In the genomic region with DNA sequence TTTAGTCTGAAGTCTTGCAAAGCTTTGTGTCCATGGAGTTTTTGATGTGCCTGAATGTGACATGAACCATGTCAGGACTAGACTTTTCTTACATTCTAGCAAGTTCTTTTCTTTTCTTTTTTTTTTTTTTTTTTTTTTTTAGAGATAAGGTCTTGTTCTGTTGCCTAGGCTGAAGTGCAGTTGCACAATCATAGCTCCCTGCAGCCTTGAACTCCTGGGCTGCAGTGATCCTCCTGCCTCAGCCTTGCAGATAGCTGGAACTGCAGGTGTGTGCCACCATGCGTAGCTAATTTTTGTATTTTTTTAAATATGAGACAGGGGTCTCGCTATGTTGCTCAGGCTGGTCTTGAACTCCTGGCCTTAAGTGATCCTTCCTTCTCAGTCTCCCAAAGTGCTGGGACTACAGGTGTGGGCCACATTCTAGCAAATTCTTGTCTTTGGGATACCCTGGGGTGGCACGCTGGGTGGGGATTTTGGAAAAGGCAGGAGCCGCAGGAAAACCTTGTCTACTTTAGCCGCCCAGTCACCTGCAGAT, we compare ENCODE assay signal across 16 cellular contexts.
DNase-seq lines count a peak whose midpoint lies in the region; ATAC-seq and TF ChIP-seq lines count a peak whose summit lies in the region.
"Had no signal": no experiment of that assay in that cellular context is flagged by ENCODE, and none has a peak within 500 bp of the region (broad histone marks: within the 10 kb centered on the region; RNA-seq: fewer than 3 reads in every experiment).

No MANE protein-coding gene starts in this region.

- no peak overlapping the region for H3K9ac ChIP-seq in smooth muscle cell (ENCODE audit: low read depth)

- no peak overlapping the region for H3K4me3 Mint-ChIP-seq in activated T-cell treated with anti-CD3 and anti-CD28 coated beads, Interleukin-2, amount 50 U/mL, for 24 hours
- no peak overlapping the region for H3K4me3 Mint-ChIP-seq in T-helper 17 cell
- H3K4me3 Mint-ChIP-seq: CD4-positive, alpha-beta memory T cell; neural crest cell had no signal

- peaks cover 7% of the 10 kb centered on the region for H3K36me3 ChIP-seq in smooth muscle cell (ENCODE audit: low read depth)

- H3K79me2 ChIP-seq in smooth muscle cell (ENCODE audit: low read depth), result no peaks in the 10 kb centered on the region

- H3K4me1 Mint-ChIP-seq in activated T-cell treated with anti-CD3 and anti-CD28 coated beads, Interleukin-2, amount 50 U/mL, for 24 hours (ENCODE audit: low read depth), result peaks cover 40% of the 10 kb centered on the region
- peaks cover 11% of the 10 kb centered on the region for H3K4me1 Mint-ChIP-seq in T-helper 17 cell

- H2AFZ ChIP-seq in smooth muscle cell (ENCODE audit: low read depth), result no peak overlapping the region

- H3K9me3 ChIP-seq in T-helper 17 cell (ENCODE audit: control insufficient read depth, low read length, poor library complexity, severe bottlenecking) (no peaks in the 10 kb centered on the region), smooth muscle cell (replicated peaks; ENCODE audit: low read depth) (no peaks in the 10 kb centered on the region)
- H3K9me3 ChIP-seq: body of pancreas, heart left ventricle had no signal

- no peak for DNase-seq in activated T-cell treated with anti-CD3 and anti-CD28 coated beads, Interleukin-2, amount 50 U/mL, for 24 hours
- no peak for DNase-seq in activated T-cell treated with anti-CD3 and anti-CD28 coated beads, Interleukin-2, amount 50 U/mL, for 1 hour
- DNase-seq in T-helper 17 cell (no peak), fibroblast of the aortic adventitia (ENCODE audit: low read depth) (peak; percentile 39), smooth muscle cell (lab: John Stamatoyannopoulos, UW; ENCODE audit: unreplicated experiment) (no peak), SHP77 (lab: John Stamatoyannopoulos, UW) (no peak)
- DNase-seq: activated gamma-delta T cell treated with Interleukin-2 at 50 U/mL for 16 hours; CD4-positive, alpha-beta memory T cell; DMS79 treated with DMSO at 0.1 percent for 48 hours; NCI-H2171 treated with DMSO at 0.1 percent for 48 hours had no signal

- H3K4me3 ChIP-seq in fibroblast of the aortic adventitia (ENCODE audit: low read depth, low read length) (no peak overlapping the region), smooth muscle cell (no peak overlapping the region)
- H3K4me3 ChIP-seq: body of pancreas, heart left ventricle had no signal

- H3K27ac ChIP-seq in smooth muscle cell (ENCODE audit: low read depth), result peak overlapping the region; percentile 88
- H3K27ac ChIP-seq: body of pancreas had no signal

- H3K27ac Mint-ChIP-seq in activated T-cell treated with anti-CD3 and anti-CD28 coated beads, Interleukin-2, amount 50 U/mL, for 24 hours, result peak overlapping the region; percentile 87
- H3K27ac Mint-ChIP-seq in T-helper 17 cell, result peak overlapping the region; percentile 54

- 94% methylated on average over 5 of the region's 5 CpGs for WGBS in smooth muscle cell (ENCODE audit: low lambda C conversion rate)

- ATAC-seq in T-helper 17 cell (no peak), GM19467 (IDR thresholded peaks at IDR 0.05; ENCODE audit: unreplicated experiment) (no peak), GM21619 (IDR thresholded peaks at IDR 0.05; ENCODE audit: unreplicated experiment) (no peak)
- ATAC-seq: body of pancreas, esophagus mucosa had no signal

- H3K27me3 Mint-ChIP-seq in activated T-cell treated with anti-CD3 and anti-CD28 coated beads, Interleukin-2, amount 50 U/mL, for 24 hours, result no peaks in the 10 kb centered on the region
- no peaks in the 10 kb centered on the region for H3K27me3 Mint-ChIP-seq in T-helper 17 cell
- H3K27me3 Mint-ChIP-seq: CD4-positive, alpha-beta memory T cell had no signal

- no peaks in the 10 kb centered on the region for H3F3A ChIP-seq in smooth muscle cell (ENCODE audit: low read depth)

- peaks cover 63% of the 10 kb centered on the region for H3K36me3 Mint-ChIP-seq in activated T-cell treated with anti-CD3 and anti-CD28 coated beads, Interleukin-2, amount 50 U/mL, for 24 hours (ENCODE audit: low read depth)
- H3K36me3 Mint-ChIP-seq in T-helper 17 cell (ENCODE audit: low read depth), result peaks cover 9% of the 10 kb centered on the region

- H3K9me3 Mint-ChIP-seq in activated T-cell treated with anti-CD3 and anti-CD28 coated beads, Interleukin-2, amount 50 U/mL, for 24 hours, result no peaks in the 10 kb centered on the region
- H3K9me3 Mint-ChIP-seq: CD4-positive, alpha-beta memory T cell; neural crest cell had no signal

- H3K4me1 ChIP-seq in smooth muscle cell (ENCODE audit: low read depth), result peaks cover 11% of the 10 kb centered on the region

- no peaks in the 10 kb centered on the region for H4K20me1 ChIP-seq in smooth muscle cell (ENCODE audit: low read depth)

- TF ChIP-seq CTCF in fibroblast of the aortic adventitia (IDR thresholded peaks at IDR 0.05; ENCODE audit: insufficient read depth, low read length) (no peak), smooth muscle cell (IDR thresholded peaks at IDR 0.05; ENCODE audit: borderline replicate concordance, insufficient read depth, poor library complexity, severe bottlenecking) (no peak)

- no peak overlapping the region for H3K4me2 ChIP-seq in smooth muscle cell

- H3K27me3 ChIP-seq in smooth muscle cell (ENCODE audit: low read depth), result no peaks in the 10 kb centered on the region
- H3K27me3 ChIP-seq: body of pancreas, heart left ventricle had no signal
